8 cellular contexts compared by ENCODE assay signal in the genomic region with DNA sequence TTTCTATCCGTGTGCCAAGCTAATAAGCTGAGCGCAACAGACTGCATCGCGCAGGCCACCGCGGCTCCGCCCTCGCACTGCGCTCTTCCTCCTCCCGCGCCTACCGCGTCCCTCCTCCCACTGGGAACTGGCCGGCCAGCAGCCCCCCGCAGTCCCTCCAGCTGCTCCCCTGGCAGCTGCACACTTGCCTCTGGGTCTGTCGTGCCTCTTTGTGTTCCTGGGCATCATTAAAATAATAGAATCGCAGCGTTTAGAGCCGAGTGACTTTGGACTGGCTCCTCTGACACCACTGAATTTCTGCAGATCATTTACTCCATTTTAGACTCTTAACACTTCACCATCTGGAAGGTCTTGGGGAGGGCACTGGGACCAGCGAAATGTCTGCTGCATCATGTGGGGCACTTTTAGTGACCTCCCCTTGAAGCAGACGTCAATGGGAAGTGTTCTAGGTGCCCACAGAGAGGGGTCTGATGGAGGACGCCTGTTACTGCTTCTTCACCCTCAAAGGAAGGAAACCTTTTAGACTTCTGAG. TPM values are rescaled to one million over a fixed set of nuclear protein-coding genes. Genes with fewer than 3 reads are reported as not detected.
DNase-seq lines count a peak whose midpoint lies in the region; ATAC-seq and TF ChIP-seq lines count a peak whose summit lies in the region.

No MANE protein-coding gene starts in this region.

- H3K4me3 Mint-ChIP-seq in CD4-positive, CD25-positive, alpha-beta regulatory T cell: peak overlapping the region; percentile 53 to 91 (median 88)
- peak overlapping the region; percentile 98 for H3K4me3 Mint-ChIP-seq in natural killer cell

- peak overlapping the region; percentile 47 for H3K4me3 ChIP-seq in CD4-positive, CD25-positive, alpha-beta regulatory T cell (ENCODE audit: low read depth, low read length)

- no peak for TF ChIP-seq POLR2A in erythroblast (IDR thresholded peaks at IDR 0.05; ENCODE audit: low read length)

- H3K4me1 ChIP-seq in CD4-positive, CD25-positive, alpha-beta regulatory T cell (ENCODE audit: control insufficient read depth, insufficient read depth, low read length, poor library complexity, severe bottlenecking): no peaks in the 10 kb centered on the region

- no peaks in the 10 kb centered on the region for H3K36me3 Mint-ChIP-seq in CD4-positive, CD25-positive, alpha-beta regulatory T cell
- H3K36me3 Mint-ChIP-seq in natural killer cell: peaks cover 7% of the 10 kb centered on the region

- no peaks in the 10 kb centered on the region for H3K36me3 ChIP-seq in CD4-positive, CD25-positive, alpha-beta regulatory T cell (ENCODE audit: control insufficient read depth, insufficient read depth, low read length)

- intact Hi-C loops in natural killer cell (cut with micrococcal nuclease): no loop called here

- H3K27me3 Mint-ChIP-seq in CD4-positive, CD25-positive, alpha-beta regulatory T cell: peaks cover 18% of the 10 kb centered on the region
- peaks cover 7 to 17% of the 10 kb centered on the region in 2 donors for H3K27me3 Mint-ChIP-seq in natural killer cell (ENCODE audit: low read depth in 2 of 2)

- H3K27ac Mint-ChIP-seq in CD4-positive, CD25-positive, alpha-beta regulatory T cell: no peak overlapping the region
- H3K27ac Mint-ChIP-seq in natural killer cell: peak overlapping the region; percentile 60 to 90

- ATAC-seq in CD4-positive, CD25-positive, alpha-beta regulatory T cell (ENCODE audit: low read depth in 2 of 2): peak; percentile 48 to 82
- ATAC-seq in GM19328 (IDR thresholded peaks at IDR 0.05; ENCODE audit: unreplicated experiment) (peak; percentile 78), HG03469 (IDR thresholded peaks at IDR 0.05; ENCODE audit: unreplicated experiment) (peak; percentile 50), natural killer cell (peak; percentile 82 to 86 (median 86))

- H3K27ac ChIP-seq in CD4-positive, CD25-positive, alpha-beta regulatory T cell (ENCODE audit: insufficient read depth, low read length, poor library complexity, severe bottlenecking): no peak overlapping the region
- peak overlapping the region; percentile 41; the same call in 1 of the 2 replicates for H3K27ac ChIP-seq in VCaP

- TF ChIP-seq CTCF in VCaP (conservative IDR thresholded peaks at IDR 0.05): no peak
- TF ChIP-seq CTCF in natural killer cell (IDR thresholded peaks at IDR 0.05): no peak

- H3K9me3 Mint-ChIP-seq in CD4-positive, CD25-positive, alpha-beta regulatory T cell: peaks cover 0 to 7% (median 3%) of the 10 kb centered on the region in 7 donors
- peaks cover 2% of the 10 kb centered on the region in 2 donors for H3K9me3 Mint-ChIP-seq in natural killer cell

- H3K27me3 ChIP-seq in CD4-positive, CD25-positive, alpha-beta regulatory T cell (ENCODE audit: control insufficient read depth, insufficient read depth, low read length): peaks cover 6% of the 10 kb centered on the region

- H3K4me1 Mint-ChIP-seq in CD4-positive, CD25-positive, alpha-beta regulatory T cell: peaks cover 12 to 20% (median 16%) of the 10 kb centered on the region in 4 donors
- H3K4me1 Mint-ChIP-seq in natural killer cell: peaks cover 14 to 18% of the 10 kb centered on the region in 2 donors

- peaks cover 0 to 3% of the 10 kb centered on the region in 2 experiments for H3K9me3 ChIP-seq in CD4-positive, CD25-positive, alpha-beta regulatory T cell (ENCODE audit: control insufficient read depth in 2 of 2, low read length in 2 of 2)

- DNase-seq in CD4-positive, CD25-positive, alpha-beta regulatory T cell: peak in 1 of 3 donors; percentile 23
- DNase-seq in erythroblast (lab: John Stamatoyannopoulos, UW) (peak; percentile 5 to 11), natural killer cell (no peak), cortex of kidney (lab: John Stamatoyannopoulos, UW) (no peak), MV-4-11 (lab: John Stamatoyannopoulos, UW) (no peak)

RNA-seq across cellular contexts. Expression of a gene that starts 20.9 kb away (rescaled TPM):
- 42.7 TPM for total RNA-seq in CD4-positive, CD25-positive, alpha-beta regulatory T cell
- polyA plus RNA-seq in CD4-positive, CD25-positive, alpha-beta regulatory T cell: 1 to 10 TPM; 1.5 to 5.0 (median 2.9) TPM
- 10 to 100 TPM; 31.2 to 42.0 (median 37.8) TPM for total RNA-seq in natural killer cell

Comparison
In these comparisons a context has a peak if more than half of its experiments do, and no peak if none do; other contexts are left out.
1. DNase-seq: peak in erythroblast (2 of 2); none in natural killer cell (single experiment), cortex of kidney (single experiment) and MV-4-11 (single experiment).
2. H3K27ac Mint-ChIP-seq: peak in natural killer cell (2 of 2); none in CD4-positive, CD25-positive, alpha-beta regulatory T cell (0 of 3).
3. Peak in every context shown above with its lines, with median percentiles within 50 percentile points of each other: ATAC-seq.